Comparison of ENCODE assay signal across 21 cellular contexts in genomic region chr12:108478611-108479010, GRCh38.
"Had no signal": no experiment of that assay in that cellular context is flagged by ENCODE, and none has a peak within 500 bp of the region (broad histone marks: within the 10 kb centered on the region; RNA-seq: fewer than 3 reads in every experiment).

No MANE protein-coding gene starts in this region.

- FAIRE-seq: endometrium, frontal cortex, kidney had no signal

- H3K4me1 ChIP-seq: ascending aorta, colonic mucosa, left lung, right atrium auricular region, tibial artery, uterus had no signal

- H3K36me3 ChIP-seq: ascending aorta, colonic mucosa, left lung, right atrium auricular region, tibial artery, uterus had no signal

- H3K27ac ChIP-seq: ascending aorta, colonic mucosa, left lung, right atrium auricular region, tibial artery, uterus had no signal

- H3K27me3 ChIP-seq: ascending aorta, colonic mucosa, right atrium auricular region, uterus had no signal

- ATAC-seq: activated CD8-positive, alpha-beta T cell treated with anti-CD3 and anti-CD28 coated beads, Interleukin-2, amount 10 ng/mL, durations not matched to agents 7 days and 5 days; left lung; stimulated activated naive CD8-positive, alpha-beta T cell treated with anti-CD3 and anti-CD28 coated beads, Interleukin-15, Interleukin-2, amounts not matched to agents 100 U/mL and 50 U/mL, for 24 hours had no signal

- H3K4me3 ChIP-seq: ascending aorta, colonic mucosa, left lung, right atrium auricular region, tibial artery, uterus had no signal

- H3K9me3 ChIP-seq: ascending aorta, colonic mucosa, left lung, right atrium auricular region, tibial artery, uterus had no signal

- DNase-seq: activated CD4-positive, alpha-beta T cell treated with anti-CD3 and anti-CD28 coated beads, Interleukin-2, amount 10 ng/mL, durations not matched to agents 7 days and 5 days; activated CD8-positive, alpha-beta memory T cell treated with anti-CD3 and anti-CD28 coated beads, Interleukin-2, amount 50 U/mL, for 4 hours; activated CD8-positive, alpha-beta T cell treated with anti-CD3 and anti-CD28 coated beads, Interleukin-2, amount 10 ng/mL, durations not matched to agents 7 days and 5 days; activated effector memory CD4-positive, alpha-beta T cell treated with Interleukin-2 at 50 U/mL for 16 hours; activated naive CD4-positive, alpha-beta T cell treated with anti-CD3 and anti-CD28 coated beads, Interleukin-2, amount 10 ng/mL, durations not matched to agents 7 days and 5 days; activated T-cell treated with anti-CD3 and anti-CD28 coated beads, Interleukin-2, amount 50 U/mL, for 48 hours; colonic mucosa; erythroblast; head of caudate nucleus; kidney; left lung; occipital lobe; posterior cingulate gyrus; stimulated activated naive CD8-positive, alpha-beta T cell treated with anti-CD3 and anti-CD28 coated beads, Interleukin-15, Interleukin-2, amounts not matched to agents 100 U/mL and 50 U/mL, for 24 hours; substantia nigra; tibial artery; uterus had no signal
